Comparison of ENCODE assay signal across 1 cellular context in the genomic region with DNA sequence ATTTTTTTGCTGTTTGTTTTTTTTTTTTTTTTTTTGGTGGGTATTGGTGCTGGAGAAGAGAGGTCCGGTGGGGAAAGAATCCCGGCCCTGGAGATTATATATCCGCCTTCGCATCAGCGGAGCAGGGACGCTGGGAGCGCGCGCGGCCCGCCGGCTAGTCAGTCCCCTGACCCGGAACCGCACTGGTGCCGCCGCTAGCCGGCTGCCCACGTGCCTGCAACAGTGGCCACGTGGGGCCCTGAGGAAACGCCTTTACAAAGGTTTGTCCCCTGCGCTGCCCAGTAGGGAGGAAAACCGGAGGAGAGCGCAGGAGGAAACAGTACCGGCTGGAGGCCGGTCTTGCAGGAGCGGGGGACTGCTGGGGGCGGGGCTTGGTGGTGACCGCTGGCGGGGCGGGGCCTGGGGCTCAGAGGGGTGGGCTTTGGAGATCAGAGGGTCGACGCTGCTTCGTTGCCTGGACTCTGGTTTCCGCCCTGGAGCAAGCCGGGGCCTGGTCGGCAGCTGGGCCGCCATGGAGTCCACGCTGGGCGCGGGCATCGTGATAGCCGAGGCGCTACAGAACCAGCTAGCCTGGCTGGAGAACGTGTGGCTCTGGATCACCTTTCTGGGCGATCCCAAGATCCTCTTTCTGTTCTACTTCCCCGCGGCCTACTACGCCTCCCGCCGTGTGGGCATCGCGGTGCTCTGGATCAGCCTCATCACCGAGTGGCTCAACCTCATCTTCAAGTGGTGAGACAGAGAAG.
TF ChIP-seq lines count a peak whose summit lies in the region.

A gene with protein sequence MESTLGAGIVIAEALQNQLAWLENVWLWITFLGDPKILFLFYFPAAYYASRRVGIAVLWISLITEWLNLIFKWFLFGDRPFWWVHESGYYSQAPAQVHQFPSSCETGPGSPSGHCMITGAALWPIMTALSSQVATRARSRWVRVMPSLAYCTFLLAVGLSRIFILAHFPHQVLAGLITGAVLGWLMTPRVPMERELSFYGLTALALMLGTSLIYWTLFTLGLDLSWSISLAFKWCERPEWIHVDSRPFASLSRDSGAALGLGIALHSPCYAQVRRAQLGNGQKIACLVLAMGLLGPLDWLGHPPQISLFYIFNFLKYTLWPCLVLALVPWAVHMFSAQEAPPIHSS (plus strand): TSS at position 281 of the 743 bp plus-strand sequence. CDS start 231 bp downstream, at position 512.

TF ChIP-seq in H1, 55 proteins besides CTCF, POLR2A, EP300 and RAD21 (continued from another document):
- TF ChIP-seq TBP (IDR thresholded peaks at IDR 0.05; ENCODE audit: low read depth, low read length): peak; percentile 79
- TF ChIP-seq TCF12 (IDR thresholded peaks at IDR 0.05; ENCODE audit: low read depth, low read length): 0 out of 2 replicates have a peak, but pooled peaks have one; percentile 32
- TF ChIP-seq CEBPB (IDR thresholded peaks at IDR 0.05; ENCODE audit: low read depth, low read length): 0 out of 2 replicates have a peak, but pooled peaks have one; percentile 24
- TF ChIP-seq SUZ12 (IDR thresholded peaks at IDR 0.05; ENCODE audit: low read length): no peak
